ENCODE assay signal across 18 cellular contexts in genomic region chrX:257681-258289, GRCh38. TPM values are rescaled to one million over a fixed set of nuclear protein-coding genes. Genes with fewer than 3 reads are reported as not detected.
DNase-seq lines count a peak whose midpoint lies in the region; ATAC-seq lines count a peak whose summit lies in the region.
"Had no signal": no experiment of that assay in that cellular context is flagged by ENCODE, and none has a peak within 500 bp of the region (broad histone marks: within the 10 kb centered on the region; RNA-seq: fewer than 3 reads in every experiment).

No MANE protein-coding gene starts in this region.

- no peak overlapping the region for H3K27ac Mint-ChIP-seq in stimulated activated naive CD8-positive, alpha-beta T cell treated with anti-CD3 and anti-CD28 coated beads, Interleukin-15, amount 100 ng/mL, for 72 hours
- H3K27ac Mint-ChIP-seq: H9 had no signal

- no CpG with 5 or more reads among the region's 21 CpGs for WGBS in neuronal stem cell (ENCODE audit: extremely low coverage in 2 of 2, insufficient read length in 2 of 2, insufficient replicate concordance in 1 of 2), 2 donors

- no peak for DNase-seq in stimulated activated naive CD8-positive, alpha-beta T cell treated with anti-CD3 and anti-CD28 coated beads, Interleukin-15, amount 100 ng/mL, for 72 hours
- no peak for DNase-seq in stimulated activated naive CD8-positive, alpha-beta T cell treated with anti-CD3 and anti-CD28 coated beads, Interleukin-15, Interleukin-2, amounts not matched to agents 100 U/mL and 50 U/mL, for 24 hours
- DNase-seq in iPS-NIHi11 (ENCODE audit: low spot score), result peak; percentile 5
- DNase-seq in neuronal stem cell (ENCODE audit: low spot score), result no peak
- DNase-seq in ureter (ENCODE audit: low spot score), result peak; percentile 36
- DNase-seq in activated T-cell treated with anti-CD3 and anti-CD28 coated beads, Interleukin-2, amount 50 U/mL, for 1 hour, result no peak
- DNase-seq in T-helper 1 cell, result no peak
- no peak for DNase-seq in NCI-H748 treated with DMSO at 0.1 percent for 48 hours (lab: John Stamatoyannopoulos, UW)
- DNase-seq: COR-L47, H9, IMR-90, Kasumi-1, NCI-H1105, NCI-H1694, NCI-H2227 treated with DMSO at 0.1 percent for 48 hours, NCI-H524, SHP77 had no signal

- H3K4me1 Mint-ChIP-seq in stimulated activated naive CD8-positive, alpha-beta T cell treated with anti-CD3 and anti-CD28 coated beads, Interleukin-15, amount 100 ng/mL, for 72 hours, result peaks cover 2% of the 10 kb centered on the region

- peak; percentile 4 for ATAC-seq in stimulated activated naive CD8-positive, alpha-beta T cell treated with anti-CD3 and anti-CD28 coated beads, Interleukin-15, amount 100 ng/mL, for 72 hours
- ATAC-seq in stimulated activated naive CD8-positive, alpha-beta T cell treated with anti-CD3 and anti-CD28 coated beads, Interleukin-15, Interleukin-2, amounts not matched to agents 100 U/mL and 50 U/mL, for 24 hours, result no peak
- ATAC-seq: Panc1 had no signal

- peak overlapping the region; percentile 76 for H3K18ac ChIP-seq in neuronal stem cell (ENCODE audit: low read length)

- peak overlapping the region; percentile 98 for H2AK5ac ChIP-seq in neuronal stem cell (ENCODE audit: low read depth, low read length)

- H3K14ac ChIP-seq in neuronal stem cell (ENCODE audit: low read length), result no peak overlapping the region

- no peak overlapping the region for H3K4me3 Mint-ChIP-seq in stimulated activated naive CD8-positive, alpha-beta T cell treated with anti-CD3 and anti-CD28 coated beads, Interleukin-15, amount 100 ng/mL, for 72 hours
- H3K4me3 Mint-ChIP-seq: H9 had no signal

- H2BK5ac ChIP-seq in neuronal stem cell (ENCODE audit: low read length), result peak overlapping the region; percentile 82

- no peaks in the 10 kb centered on the region for H3K36me3 ChIP-seq in neuronal stem cell (replicated peaks in 1 of 2; ENCODE audit: control insufficient read depth in 2 of 2, insufficient read depth in 2 of 2, low read length in 2 of 2)

- H4K91ac ChIP-seq in neuronal stem cell (ENCODE audit: low read depth, low read length, poor library complexity), result no peak overlapping the region

- H3K27me3 ChIP-seq in neuronal stem cell (ENCODE audit: control insufficient read depth in 3 of 3, insufficient read depth in 3 of 3, low read depth in 1 of 3, low read length in 3 of 3), result no peaks in the 10 kb centered on the region

- no peak overlapping the region for H3K27ac ChIP-seq in neuronal stem cell (replicated peaks; ENCODE audit: low read length)

- H2BK120ac ChIP-seq in neuronal stem cell (ENCODE audit: low read depth, low read length), result no peak overlapping the region

- H3K27me3 Mint-ChIP-seq in stimulated activated naive CD8-positive, alpha-beta T cell treated with anti-CD3 and anti-CD28 coated beads, Interleukin-15, amount 100 ng/mL, for 72 hours, result no peaks in the 10 kb centered on the region

- H2BK15ac ChIP-seq in neuronal stem cell (ENCODE audit: low read length), result no peak overlapping the region

- no peak overlapping the region for H3K9ac ChIP-seq in neuronal stem cell (ENCODE audit: low read depth, low read length, poor library complexity)

- no peak overlapping the region for H3K23ac ChIP-seq in neuronal stem cell (ENCODE audit: low read depth, low read length, poor library complexity)

- H3K4me2 ChIP-seq in neuronal stem cell (ENCODE audit: insufficient read depth, low read length, poor library complexity, severe bottlenecking), result no peak overlapping the region

- no peak overlapping the region for H2BK12ac ChIP-seq in neuronal stem cell (ENCODE audit: low read length)

- no peak overlapping the region for H3K4ac ChIP-seq in neuronal stem cell (ENCODE audit: low read length)

- H4K8ac ChIP-seq in neuronal stem cell (ENCODE audit: low read depth, low read length), result no peak overlapping the region

- H3K79me1 ChIP-seq in neuronal stem cell (ENCODE audit: low read depth, low read length), result no peaks in the 10 kb centered on the region

- H3K4me3 ChIP-seq in neuronal stem cell (ENCODE audit: low read length in 2 of 2), result no peak overlapping the region

- H3K9me3 Mint-ChIP-seq in stimulated activated naive CD8-positive, alpha-beta T cell treated with anti-CD3 and anti-CD28 coated beads, Interleukin-15, amount 100 ng/mL, for 72 hours, result peaks cover 2 to 3% of the 10 kb centered on the region in 2 donors

- H3K4me1 ChIP-seq in neuronal stem cell (ENCODE audit: control insufficient read depth in 2 of 2, insufficient read depth in 1 of 2, low read depth in 1 of 2, low read length in 2 of 2), result peaks cover 0 to 5% of the 10 kb centered on the region in 2 donors

- peaks cover 0 to 2% of the 10 kb centered on the region in 2 donors for H3K9me3 ChIP-seq in neuronal stem cell (replicated peaks in 1 of 2; ENCODE audit: control insufficient read depth in 2 of 2, insufficient read depth in 1 of 2, low read depth in 1 of 2, low read length in 2 of 2)

- no peak overlapping the region for H2AFZ ChIP-seq in neuronal stem cell (ENCODE audit: low read length)

RNA-seq across cellular contexts. Expression of gene PLCXD1, which starts 23.4 kb away (rescaled TPM):
- 32.6 TPM for polyA plus RNA-seq in neuronal stem cell (2013, experiment 1 of 2)
- 33.7 TPM for polyA plus RNA-seq in neuronal stem cell (2013, experiment 2 of 2)
- total RNA-seq in ureter, result 15.1 TPM

Comparison
In these comparisons a context has a peak if more than half of its experiments do, and no peak if none do; other contexts are left out.
1. DNase-seq: peak in iPS-NIHi11 (single experiment) and ureter (single experiment); none in stimulated activated naive CD8-positive, alpha-beta T cell treated with anti-CD3 and anti-CD28 coated beads, Interleukin-15, amount 100 ng/mL, for 72 hours (0 of 2), stimulated activated naive CD8-positive, alpha-beta T cell treated with anti-CD3 and anti-CD28 coated beads, Interleukin-15, Interleukin-2, amounts not matched to agents 100 U/mL and 50 U/mL, for 24 hours (single experiment), neuronal stem cell (single experiment), activated T-cell treated with anti-CD3 and anti-CD28 coated beads, Interleukin-2, amount 50 U/mL, for 1 hour (single experiment), T-helper 1 cell (0 of 5) and NCI-H748 treated with DMSO at 0.1 percent for 48 hours (single experiment).